In the genomic region with DNA sequence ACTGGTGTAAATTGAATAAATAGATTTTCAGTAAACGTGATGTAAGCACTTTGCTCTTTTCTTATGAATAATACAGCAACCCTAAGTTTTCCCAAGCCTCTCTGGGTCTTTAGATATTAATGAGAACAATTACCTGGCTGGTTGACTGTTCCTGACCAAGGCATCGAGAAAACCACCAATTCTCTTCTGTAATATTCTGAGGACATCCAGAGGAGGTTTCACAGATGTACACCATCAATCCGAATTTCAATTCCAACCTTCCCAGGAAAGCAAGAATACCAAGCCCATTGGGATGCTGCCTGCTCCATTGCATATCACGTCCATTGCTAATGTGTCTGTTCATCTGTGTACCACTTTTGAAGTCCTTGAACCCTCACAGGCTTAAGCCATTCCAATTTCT, we compare ENCODE assay signal across 9 cellular contexts.
"Had no signal": no experiment of that assay in that cellular context is flagged by ENCODE, and none has a peak within 500 bp of the region (broad histone marks: within the 10 kb centered on the region; RNA-seq: fewer than 3 reads in every experiment).

No MANE protein-coding gene starts in this region.

- H3K4me2 ChIP-seq: GM23338 had no signal

- H3K36me3 ChIP-seq: HAP-1 had no signal

- H3K4me1 ChIP-seq: HAP-1 had no signal

- H2AFZ ChIP-seq: GM23338 had no signal

- FAIRE-seq: HTR-8/SVneo, K562 had no signal

- H3K9me3 ChIP-seq: HAP-1 had no signal

- ATAC-seq: GM23338, HCT116, K562 had no signal

- DNase-seq: H7, HFFc6, IMR-90, KG1 had no signal

- H3K4me3 ChIP-seq: GM23338, HAP-1, K562 had no signal
